8 cellular contexts compared by ENCODE assay signal in genomic region chr12:32106517-32107366, GRCh38. TPM values are rescaled to one million over a fixed set of nuclear protein-coding genes. Genes with fewer than 3 reads are reported as not detected.
DNase-seq lines count a peak whose midpoint lies in the region; ATAC-seq, FAIRE-seq and TF ChIP-seq lines count a peak whose summit lies in the region.

BICD1 (plus strand) TSS chr12:32106847; CDS start chr12:32107332, 485 bp downstream.

- no peaks in the 10 kb centered on the region for H3K27me3 ChIP-seq in vagina

- ATAC-seq in HG02678 (IDR thresholded peaks at IDR 0.05; ENCODE audit: unreplicated experiment) (peak; percentile 83), left ventricle myocardium superior (peak; percentile 99)

- H3K4me1 ChIP-seq in vagina, result peaks cover 31% of the 10 kb centered on the region

- intact Hi-C loops in left ventricle myocardium superior (cut with micrococcal nuclease), result no loop called here
- intact Hi-C loops in vagina (cut with DNase I), result loop anchor here (10.0 kb wide), 1 partner anchor 452 kb away; the partner anchor contains the start of gene ETFBKMT

- FAIRE-seq in GM12892 (lab: Jason Lieb, UNC), result peak; percentile 84

- no peaks in the 10 kb centered on the region for H3K36me3 ChIP-seq in vagina

- H3K27ac ChIP-seq in angular gyrus (ENCODE audit: low read depth, low read length), result peak within 1 kb of the TSS; percentile 83
- peak within 1 kb of the TSS; percentile 82 for H3K27ac ChIP-seq in vagina

- TF ChIP-seq CTCF in vagina (IDR thresholded peaks at IDR 0.05), result peak in 2 of 3 experiments; percentile 19 to 29

- no peaks in the 10 kb centered on the region for H3K9me3 ChIP-seq in vagina

- H3K4me3 ChIP-seq in vagina, result peak within 1 kb of the TSS; percentile 78 to 90

- DNase-seq in GM12892 (ENCODE audit: insufficient read length), result peak; percentile 78
- peak; percentile 88 to 95 (median 95) for DNase-seq in NCI-H1417 (lab: John Stamatoyannopoulos, UW)
- peak; percentile 49 to 76 (median 67) for DNase-seq in T-helper 2 cell
- DNase-seq in left ventricle myocardium superior, result peak; percentile 93
- peak; percentile 86 for DNase-seq in putamen (ENCODE audit: low spot score)
- peak in 1 of 2 donors; percentile 87 for DNase-seq in vagina (ENCODE audit: extremely low spot score in 2 of 2)

- TF ChIP-seq POLR2A in GM12892 (IDR thresholded peaks at IDR 0.05; ENCODE audit: low read depth, low read length), result peak; percentile 89; the same call in 1 of the 2 replicates
- TF ChIP-seq POLR2A in vagina (IDR thresholded peaks at IDR 0.05), result peak in 1 of 2 donors; percentile 44

RNA-seq across cellular contexts. Expression of gene BICD1, which starts in this region (rescaled TPM):
- polyA plus RNA-seq in GM12892 (2012; ENCODE audit: missing spikeins), result 17.6 TPM
- total RNA-seq in left ventricle myocardium superior (4.5 TPM), vagina (19.6 TPM)
